17 cellular contexts compared by ENCODE assay signal in the genomic region with DNA sequence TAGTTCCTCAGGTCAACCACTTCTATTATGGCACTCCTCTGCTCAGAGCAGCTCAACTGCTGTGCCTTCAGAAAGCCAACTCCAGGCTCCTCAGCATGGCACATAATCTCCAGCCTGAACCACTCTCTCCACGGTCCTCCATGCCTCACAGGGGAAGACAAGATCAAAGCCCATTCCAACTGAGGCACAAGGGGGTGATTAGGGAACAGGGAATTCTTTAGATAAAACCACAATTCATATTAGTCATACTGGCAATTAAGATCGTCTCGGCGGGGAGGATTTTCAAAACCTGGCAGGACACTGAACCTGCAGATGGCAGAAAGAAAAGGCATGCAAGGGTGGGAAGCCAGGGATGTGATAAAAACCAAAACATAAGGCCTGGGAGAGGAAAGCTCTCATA.
"Had no signal": no experiment of that assay in that cellular context is flagged by ENCODE, and none has a peak within 500 bp of the region (broad histone marks: within the 10 kb centered on the region; RNA-seq: fewer than 3 reads in every experiment).

No MANE protein-coding gene starts in this region.

- H3K4me1 Mint-ChIP-seq: natural killer cell; stimulated activated naive B cell treated with anti-CD40 and anti-IgM and Interleukin-4, amounts not matched to agents 10 μg/mL and 1 μg/mL and 100 μg/mL, for 72 hours had no signal

- H3K27ac Mint-ChIP-seq: endodermal cell; natural killer cell; stimulated activated naive B cell treated with anti-CD40 and anti-IgM and Interleukin-4, amounts not matched to agents 10 μg/mL and 1 μg/mL and 100 μg/mL, for 72 hours; type B pancreatic cell had no signal

- H3K36me3 Mint-ChIP-seq: natural killer cell had no signal

- H3K27me3 ChIP-seq: heart left ventricle had no signal

- H3K27ac ChIP-seq: heart left ventricle had no signal

- H3K27me3 Mint-ChIP-seq: stimulated activated naive B cell treated with anti-CD40 and anti-IgM and Interleukin-4, amounts not matched to agents 10 μg/mL and 1 μg/mL and 100 μg/mL, for 72 hours; type B pancreatic cell had no signal

- DNase-seq: dermis blood vessel endothelial cell; effector CD4-positive, alpha-beta T cell; endodermal cell; heart left ventricle; hippocampal formation; left colon; left ventricle myocardium superior; mesenchymal stem cell; natural killer cell; posterior cingulate gyrus; stimulated activated CD4-positive, alpha-beta T cell treated with anti-CD3 and anti-CD28 coated beads, Interleukin-2, amount 100 ng/mL, for 24 hours; stimulated activated CD4-positive, alpha-beta T cell treated with anti-CD3 and anti-CD28 coated beads, Interleukin-4, amount 100 ng/mL, for 4 hours; stimulated activated naive B cell treated with anti-CD40 and anti-IgM and Interleukin-4, amounts not matched to agents 10 μg/mL and 1 μg/mL and 100 μg/mL, for 72 hours had no signal

- H3K4me1 ChIP-seq: heart left ventricle had no signal

- H3K4me3 Mint-ChIP-seq: endodermal cell; natural killer cell; neural crest cell; stimulated activated naive B cell treated with anti-CD40 and anti-IgM and Interleukin-4, amounts not matched to agents 10 μg/mL and 1 μg/mL and 100 μg/mL, for 72 hours; type B pancreatic cell had no signal

- H3K4me3 ChIP-seq: heart left ventricle, lung had no signal

- ATAC-seq: heart left ventricle; left colon; left ventricle myocardium superior; natural killer cell; sciatic nerve; stimulated activated naive B cell treated with anti-CD40 and anti-IgM and Interleukin-4, amounts not matched to agents 10 μg/mL and 1 μg/mL and 100 μg/mL, for 72 hours had no signal

- H3K36me3 ChIP-seq: heart left ventricle had no signal
